In the genomic region with DNA sequence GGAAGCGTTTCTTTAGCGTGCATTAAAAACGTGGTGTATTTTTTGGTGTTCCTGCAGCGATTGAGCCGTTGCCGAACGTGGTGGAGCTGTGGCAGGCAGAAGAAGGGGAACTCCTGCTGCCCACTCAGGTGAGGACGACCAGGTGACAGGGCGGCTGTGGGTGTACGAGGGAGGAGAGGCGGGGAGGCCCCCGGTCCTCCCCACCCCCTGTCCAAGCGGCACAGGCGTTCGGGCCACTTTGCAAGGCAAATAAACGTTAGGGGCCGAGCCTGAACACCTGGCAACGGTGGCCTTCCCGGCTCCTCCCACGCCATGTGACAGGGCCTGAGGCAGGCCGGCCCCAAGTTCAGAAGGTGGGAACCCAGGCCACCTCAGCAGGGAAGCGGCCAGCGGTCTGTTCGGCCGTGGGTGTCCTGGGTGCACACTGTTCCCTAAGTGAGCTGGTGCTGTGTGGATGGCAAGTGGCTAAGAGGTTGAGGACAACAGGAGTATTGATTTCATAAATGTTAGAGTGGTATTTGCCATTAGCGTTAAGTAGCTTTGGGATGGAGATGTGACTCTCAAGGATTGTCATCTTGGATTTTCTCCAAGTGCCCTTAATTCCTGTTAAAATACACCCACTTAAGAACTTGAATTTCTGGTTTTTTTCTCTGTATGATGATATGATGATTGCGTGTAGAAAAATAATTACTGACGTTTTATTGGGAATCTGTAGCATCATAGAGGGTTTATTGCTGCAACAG, we compare ENCODE assay signal across 8 cellular contexts. TPM values are rescaled to one million over a fixed set of nuclear protein-coding genes. Genes with fewer than 3 reads are reported as not detected.
DNase-seq lines count a peak whose midpoint lies in the region; ATAC-seq and TF ChIP-seq lines count a peak whose summit lies in the region.

No MANE protein-coding gene starts in this region.

- H3K36me3 Mint-ChIP-seq in endothelial cell (ENCODE audit: low read depth, unreplicated experiment) = peaks cover 5% of the 10 kb centered on the region

- H3K4me3 Mint-ChIP-seq in endothelial cell (ENCODE audit: unreplicated experiment) = peak overlapping the region; percentile 97

- H3K9ac ChIP-seq in mucosa of stomach (ENCODE audit: low read length) = peak overlapping the region; percentile 65

- H3K27ac Mint-ChIP-seq in endothelial cell (ENCODE audit: unreplicated experiment) = peak overlapping the region; percentile 72

- H3K4me3 ChIP-seq in mucosa of stomach (ENCODE audit: low read length) (peak overlapping the region; percentile 44), thymus (ENCODE audit: low read length) (peak overlapping the region; percentile 85)

- H3K9me3 Mint-ChIP-seq in endothelial cell (ENCODE audit: unreplicated experiment) = no peaks in the 10 kb centered on the region

- H3K27me3 ChIP-seq in mucosa of stomach (ENCODE audit: control insufficient read depth, insufficient read depth, low read length) = no peaks in the 10 kb centered on the region
- no peaks in the 10 kb centered on the region for H3K27me3 ChIP-seq in thymus (ENCODE audit: control insufficient read depth, insufficient read depth)

- H3K27me3 Mint-ChIP-seq in endothelial cell (ENCODE audit: unreplicated experiment) = peaks cover 13% of the 10 kb centered on the region

- H3K9me3 ChIP-seq in mucosa of stomach (ENCODE audit: control insufficient read depth, low read length) (no peaks in the 10 kb centered on the region), thymus (ENCODE audit: control insufficient read depth) (no peaks in the 10 kb centered on the region)

- WGBS in thymus = 1% methylated on average over 28 of the region's 28 CpGs

- H3K36me3 ChIP-seq in mucosa of stomach (ENCODE audit: control insufficient read depth, insufficient read depth, low read length) = no peaks in the 10 kb centered on the region
- no peaks in the 10 kb centered on the region for H3K36me3 ChIP-seq in thymus (ENCODE audit: control insufficient read depth, insufficient read depth)

- peak overlapping the region; percentile 90 for H3K27ac ChIP-seq in thymus (ENCODE audit: low read depth)

- peaks cover 18% of the 10 kb centered on the region for H3K4me1 ChIP-seq in mucosa of stomach (ENCODE audit: control insufficient read depth, insufficient read depth, low read length)
- H3K4me1 ChIP-seq in thymus (ENCODE audit: control insufficient read depth, insufficient read depth, low read length) = peaks cover 25% of the 10 kb centered on the region

- peak; percentile 63 for ATAC-seq in HG02610 (IDR thresholded peaks at IDR 0.05; ENCODE audit: unreplicated experiment)

- peaks cover 40% of the 10 kb centered on the region for H3K4me1 Mint-ChIP-seq in endothelial cell (ENCODE audit: unreplicated experiment)

- TF ChIP-seq CTCF in endothelial cell (IDR thresholded peaks at IDR 0.05; ENCODE audit: unreplicated experiment) = no peak

- DNase-seq in activated gamma-delta T cell (lab: John Stamatoyannopoulos, UW) = peak; percentile 16
- no peak for DNase-seq in activated gamma-delta T cell treated with Interleukin-2 at 50 U/mL for 16 hours
- DNase-seq in NCI-H1092 (lab: John Stamatoyannopoulos, UW) = peak; percentile 40
- peak; percentile 63 for DNase-seq in activated CD4-positive, CD25-positive, alpha-beta regulatory T cell treated with anti-CD3 and anti-CD28 coated beads, Interleukin-2, amount 50 U/mL, for 72 hours
- peak; percentile 30 for DNase-seq in endothelial cell (ENCODE audit: low spot score)

RNA-seq across cellular contexts. Expression of gene TMEM131L, which starts 1.2 kb away (rescaled TPM):
- total RNA-seq in endothelial cell (ENCODE audit: unreplicated experiment) = 29.8 TPM
- polyA plus RNA-seq in thymus = 32.8 TPM
